Comparison of ENCODE assay signal across 19 cellular contexts in genomic region chr12:84793558-84794367, GRCh38.
DNase-seq lines count a peak whose midpoint lies in the region; ATAC-seq, FAIRE-seq and TF ChIP-seq lines count a peak whose summit lies in the region.
"Had no signal": no experiment of that assay in that cellular context is flagged by ENCODE, and none has a peak within 500 bp of the region (broad histone marks: within the 10 kb centered on the region; RNA-seq: fewer than 3 reads in every experiment).

No MANE protein-coding gene starts in this region.

- H3K27me3 Mint-ChIP-seq in activated CD8-positive, alpha-beta T cell treated with anti-CD3 and anti-CD28 coated beads for 36 hours: no peaks in the 10 kb centered on the region
- H3K27me3 Mint-ChIP-seq in progenitor cell of endocrine pancreas: no peaks in the 10 kb centered on the region
- H3K27me3 Mint-ChIP-seq: activated B cell treated with CpG ODN at 0.5 μM for 24 hours; CD4-positive, CD25-positive, alpha-beta regulatory T cell had no signal

- CTCF ChIA-PET in activated CD8-positive, alpha-beta T cell treated with anti-CD3 and anti-CD28 coated beads for 36 hours (lab: Charles Lee): no interaction called here

- H3K9me3 Mint-ChIP-seq in activated CD8-positive, alpha-beta T cell treated with anti-CD3 and anti-CD28 coated beads for 36 hours: no peaks in the 10 kb centered on the region
- no peaks in the 10 kb centered on the region for H3K9me3 Mint-ChIP-seq in progenitor cell of endocrine pancreas (ENCODE audit: low read depth)
- H3K9me3 Mint-ChIP-seq: activated B cell treated with CpG ODN at 0.5 μM for 24 hours; activated naive CD4-positive, alpha-beta T cell treated with anti-CD3 and anti-CD28 coated beads, Interleukin-2, amount 50 U/mL, for 72 hours; nephron progenitor cell had no signal

- intact Hi-C loops in activated CD8-positive, alpha-beta T cell treated with anti-CD3 and anti-CD28 coated beads for 36 hours (cut with micrococcal nuclease): no loop called here

- H3K4me2 ChIP-seq in keratinocyte (ENCODE audit: control insufficient read depth, extremely low read depth, insufficient read depth, low read depth, low read length): peak overlapping the region; percentile 51
- H3K4me2 ChIP-seq: KMS-11 had no signal

- no peaks in the 10 kb centered on the region for H3K4me1 Mint-ChIP-seq in activated CD8-positive, alpha-beta T cell treated with anti-CD3 and anti-CD28 coated beads for 36 hours (ENCODE audit: low read depth)
- no peaks in the 10 kb centered on the region for H3K4me1 Mint-ChIP-seq in progenitor cell of endocrine pancreas (ENCODE audit: low read depth)
- H3K4me1 Mint-ChIP-seq: activated B cell treated with CpG ODN at 0.5 μM for 24 hours; CD4-positive, CD25-positive, alpha-beta regulatory T cell; nephron progenitor cell had no signal

- H3K9me1 ChIP-seq in keratinocyte (ENCODE audit: control insufficient read depth, extremely low read depth, insufficient read depth, low read length): no peaks in the 10 kb centered on the region

- H3K4me3 ChIP-seq in keratinocyte (ENCODE audit: control insufficient read depth in 2 of 3, extremely low read depth in 1 of 3, insufficient read depth in 2 of 3, low read depth in 1 of 3, low read length in 3 of 3): peak overlapping the region in 1 of 3 experiments; percentile 35
- H3K4me3 ChIP-seq: left lung, SJSA1 had no signal

- no peak overlapping the region for H3K27ac ChIP-seq in keratinocyte (ENCODE audit: control insufficient read depth, insufficient read depth, low read length)
- H3K27ac ChIP-seq: KMS-11, left lung, SJSA1 had no signal

- peaks cover 15% of the 10 kb centered on the region for H3K4me1 ChIP-seq in keratinocyte (ENCODE audit: control insufficient read depth, extremely low read depth, insufficient read depth, low read length)
- H3K4me1 ChIP-seq: left lung, SJSA1 had no signal

- no peak for ATAC-seq in activated CD8-positive, alpha-beta T cell treated with anti-CD3 and anti-CD28 coated beads for 36 hours
- ATAC-seq: activated naive CD4-positive, alpha-beta T cell treated with anti-CD3 and anti-CD28 coated beads, Interleukin-2, amount 50 U/mL, for 72 hours; left lung had no signal

- H3K9me3 ChIP-seq in keratinocyte (ENCODE audit: control insufficient read depth, low read depth, low read length): no peaks in the 10 kb centered on the region
- H3K9me3 ChIP-seq: left lung, SJSA1 had no signal

- no peaks in the 10 kb centered on the region for H4K20me1 ChIP-seq in keratinocyte (ENCODE audit: control insufficient read depth, extremely low read depth, insufficient read depth, low read length)

- H3K9ac ChIP-seq in keratinocyte (ENCODE audit: control insufficient read depth, extremely low read depth, insufficient read depth, low read length): no peak overlapping the region
- H3K9ac ChIP-seq: KMS-11 had no signal

- peak; percentile 13 for FAIRE-seq in keratinocyte (lab: Jason Lieb, UNC)

- dilution Hi-C loops in keratinocyte (cut with MboI; ENCODE audit: extremely low pct_ligation_motif_present, low sequenced_read_pairs): no loop called here

- DNase-seq in AG08395 (ENCODE audit: low spot score) (peak; percentile 28), HT1080 (ENCODE audit: low read depth) (peak; percentile 63), astrocyte of the hippocampus (ENCODE audit: low read depth, low spot score) (peak; percentile 40), keratinocyte (ENCODE audit: low read depth, low spot score) (peak; percentile 42), NCI-H82 treated with DMSO at 0.1 percent for 48 hours (lab: John Stamatoyannopoulos, UW; ENCODE audit: unreplicated experiment) (no peak), NCI-H82 (lab: John Stamatoyannopoulos, UW) (no peak), progenitor cell of endocrine pancreas (ENCODE audit: low spot score, unreplicated experiment) (no peak)
- DNase-seq in activated CD8-positive, alpha-beta T cell treated with anti-CD3 and anti-CD28 coated beads for 36 hours: no peak
- DNase-seq: activated B cell treated with CpG ODN at 0.5 μM for 24 hours; activated T-cell treated with anti-CD3 and anti-CD28 coated beads, Interleukin-2, amount 50 U/mL, for 48 hours; CD4-positive, CD25-positive, alpha-beta regulatory T cell; dermis blood vessel endothelial cell; NCI-H1092 treated with DMSO at 0.1 percent for 48 hours; NCI-H526 treated with DMSO at 0.1 percent for 48 hours; nephron progenitor cell had no signal

- no peak for TF ChIP-seq CTCF in keratinocyte (optimal IDR thresholded peaks at IDR 0.05 in 1 of 3, IDR thresholded peaks at IDR 0.05 in 1 of 3, conservative IDR thresholded peaks at IDR 0.05 in 1 of 3; ENCODE audit: extremely low read depth in 1 of 3, insufficient read depth in 2 of 3, low read length in 3 of 3)
- no peak for TF ChIP-seq CTCF in activated CD8-positive, alpha-beta T cell treated with anti-CD3 and anti-CD28 coated beads for 36 hours (IDR thresholded peaks at IDR 0.05)
- no peak for TF ChIP-seq CTCF in progenitor cell of endocrine pancreas (IDR thresholded peaks at IDR 0.05; ENCODE audit: unreplicated experiment)

- POLR2A ChIA-PET in activated CD8-positive, alpha-beta T cell treated with anti-CD3 and anti-CD28 coated beads for 36 hours (lab: Charles Lee): no interaction called here

- no peaks in the 10 kb centered on the region for H3K36me3 ChIP-seq in keratinocyte (ENCODE audit: control insufficient read depth in 2 of 2, extremely low read depth in 1 of 2, insufficient read depth in 2 of 2, low read length in 2 of 2)
- H3K36me3 ChIP-seq: left lung, SJSA1 had no signal

- no peaks in the 10 kb centered on the region for H3K36me3 Mint-ChIP-seq in activated CD8-positive, alpha-beta T cell treated with anti-CD3 and anti-CD28 coated beads for 36 hours (ENCODE audit: low read depth)
- no peaks in the 10 kb centered on the region for H3K36me3 Mint-ChIP-seq in progenitor cell of endocrine pancreas (ENCODE audit: insufficient read depth)
- H3K36me3 Mint-ChIP-seq: activated naive CD4-positive, alpha-beta T cell treated with anti-CD3 and anti-CD28 coated beads, Interleukin-2, amount 50 U/mL, for 72 hours; CD4-positive, CD25-positive, alpha-beta regulatory T cell had no signal

- no peaks in the 10 kb centered on the region for H3K27me3 ChIP-seq in keratinocyte (ENCODE audit: control insufficient read depth, extremely low read depth, insufficient read depth, low read length)
- H3K27me3 ChIP-seq: left lung, SJSA1 had no signal

- no peak overlapping the region for H2AFZ ChIP-seq in keratinocyte (ENCODE audit: control insufficient read depth, low read length)

- no peak overlapping the region for H3K27ac Mint-ChIP-seq in activated CD8-positive, alpha-beta T cell treated with anti-CD3 and anti-CD28 coated beads for 36 hours
- no peak overlapping the region for H3K27ac Mint-ChIP-seq in progenitor cell of endocrine pancreas
- H3K27ac Mint-ChIP-seq: activated B cell treated with CpG ODN at 0.5 μM for 24 hours; activated naive CD4-positive, alpha-beta T cell treated with anti-CD3 and anti-CD28 coated beads, Interleukin-2, amount 50 U/mL, for 72 hours; CD4-positive, CD25-positive, alpha-beta regulatory T cell; nephron progenitor cell had no signal

- H3K79me2 ChIP-seq in keratinocyte (ENCODE audit: control insufficient read depth, insufficient read depth, low read length): no peaks in the 10 kb centered on the region

- H3K4me3 Mint-ChIP-seq in activated CD8-positive, alpha-beta T cell treated with anti-CD3 and anti-CD28 coated beads for 36 hours: no peak overlapping the region
- H3K4me3 Mint-ChIP-seq in progenitor cell of endocrine pancreas (ENCODE audit: low read depth): no peak overlapping the region
- H3K4me3 Mint-ChIP-seq: activated B cell treated with CpG ODN at 0.5 μM for 24 hours; CD4-positive, CD25-positive, alpha-beta regulatory T cell; nephron progenitor cell had no signal

Comparison
In these comparisons a context has a peak if more than half of its experiments do, and no peak if none do; other contexts are left out.
1. DNase-seq: peak in AG08395 (single experiment), HT1080 (single experiment), astrocyte of the hippocampus (single experiment) and keratinocyte (single experiment); none in activated CD8-positive, alpha-beta T cell treated with anti-CD3 and anti-CD28 coated beads for 36 hours (single experiment), NCI-H82 treated with DMSO at 0.1 percent for 48 hours (single experiment), NCI-H82 (single experiment) and progenitor cell of endocrine pancreas (single experiment).